In the genomic region with DNA sequence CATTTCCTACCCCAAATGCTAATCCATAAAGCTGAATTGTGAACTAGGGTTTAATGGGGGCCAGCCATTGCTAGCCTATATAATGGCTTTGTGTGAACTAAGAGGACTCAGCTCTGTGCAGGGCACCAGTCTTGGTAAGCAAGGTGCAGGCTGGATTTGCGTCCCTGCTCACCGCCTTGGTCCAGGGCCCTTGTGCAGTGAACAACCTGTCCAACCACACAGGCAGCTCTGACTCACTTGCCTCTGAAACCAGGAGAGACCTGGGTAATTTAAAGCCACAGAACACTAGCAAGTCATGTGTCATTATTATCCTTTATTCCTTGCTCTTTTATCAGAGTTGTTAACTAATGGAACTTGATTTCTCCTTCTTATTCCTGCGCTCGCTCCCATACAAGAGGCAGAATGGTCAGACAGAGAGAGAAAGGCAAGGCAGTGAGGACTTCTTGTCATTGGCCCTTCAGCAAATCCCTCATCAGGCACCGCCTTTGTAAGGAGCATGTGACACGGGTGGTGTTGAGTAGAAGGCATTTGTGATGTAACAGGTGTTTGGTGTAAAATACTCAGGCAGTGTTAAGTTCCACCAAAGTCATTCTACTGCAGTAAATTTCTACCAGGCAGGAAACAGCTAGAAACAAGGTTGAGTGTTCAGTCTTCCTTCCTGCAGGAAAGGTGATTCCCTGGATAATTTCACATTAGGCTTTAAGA, we compare ENCODE assay signal across 26 cellular contexts.
DNase-seq lines count a peak whose midpoint lies in the region; ATAC-seq and TF ChIP-seq lines count a peak whose summit lies in the region.
"Had no signal": no experiment of that assay in that cellular context is flagged by ENCODE, and none has a peak within 500 bp of the region (broad histone marks: within the 10 kb centered on the region; RNA-seq: fewer than 3 reads in every experiment).

No MANE protein-coding gene starts in this region.

- intact Hi-C loops in Calu3 (cut with micrococcal nuclease; ENCODE audit: unreplicated experiment) = no loop called here

- H3K27ac Mint-ChIP-seq in Calu3 (ENCODE audit: unreplicated experiment) (no peak overlapping the region), WTC11 (peak overlapping the region; percentile 69; the same call in 1 of the 2 replicates), mesothelial cell of epicardium (no peak overlapping the region)
- H3K27ac Mint-ChIP-seq: activated naive CD4-positive, alpha-beta T cell treated with anti-CD3 and anti-CD28 coated beads, Interleukin-2, amount 50 U/mL, for 24 hours; immature natural killer cell; nephron; progenitor cell of endocrine pancreas; T-cell had no signal

- no peaks in the 10 kb centered on the region for H3K27me3 ChIP-seq in HAP-1 (ENCODE audit: low read depth)

- H3K4me3 ChIP-seq in HAP-1 = no peak overlapping the region
- H3K4me3 ChIP-seq in coronary artery = no peak overlapping the region
- H3K4me3 ChIP-seq: dorsolateral prefrontal cortex, MG63 had no signal

- no peaks in the 10 kb centered on the region for H3K36me3 ChIP-seq in HAP-1 (replicated peaks)
- H3K36me3 ChIP-seq: MG63 had no signal

- H3K27me3 Mint-ChIP-seq in Calu3 (ENCODE audit: unreplicated experiment) (peaks cover 63% of the 10 kb centered on the region), WTC11 (ENCODE audit: low read depth) (no peaks in the 10 kb centered on the region; the same call in none of the 2 replicates), mesothelial cell of epicardium (ENCODE audit: low read depth) (peaks cover 77% of the 10 kb centered on the region)

- TF ChIP-seq CTCF in Calu3 (IDR thresholded peaks at IDR 0.05; ENCODE audit: unreplicated experiment) (no peak), WTC11 (IDR thresholded peaks at IDR 0.05) (no peak), GM13976 (IDR thresholded peaks at IDR 0.05; ENCODE audit: borderline replicate concordance, control extremely low read depth, extremely low read depth, insufficient read depth, missing control alignments) (no peak), mesothelial cell of epicardium (IDR thresholded peaks at IDR 0.05; ENCODE audit: unreplicated experiment) (no peak), coronary artery (IDR thresholded peaks at IDR 0.05) (no peak)

- no TSS peak for BruUV-seq in Calu3 (replicated peaks; lab: Mats Ljungman, UMichigan)

- POLR2A ChIA-PET in WTC11 (lab: Charles Lee) = no interaction called here

- CTCF ChIA-PET in Calu3 (lab: Charles Lee) = interaction anchor here (0.5 kb wide), 1 partner anchor 317 kb away, joined by 3 read pairs; no protein-coding TSS in a partner anchor
- CTCF ChIA-PET in WTC11 (lab: Charles Lee) = interaction anchor here (0.6 to 3.2 kb wide), 4 partner anchors 18 to 259 kb away, joined by 3 to 13 read pairs (median 4); no protein-coding TSS in a partner anchor

- ATAC-seq in WTC11 = peak; percentile 68
- no peak for ATAC-seq in HG02884 (IDR thresholded peaks at IDR 0.05; ENCODE audit: unreplicated experiment)
- ATAC-seq: left ventricle myocardium superior, Right ventricle myocardium inferior, T-cell had no signal

- no peaks in the 10 kb centered on the region for H3K36me3 Mint-ChIP-seq in Calu3 (ENCODE audit: insufficient read depth, unreplicated experiment)
- no peaks in the 10 kb centered on the region for H3K36me3 Mint-ChIP-seq in WTC11
- H3K36me3 Mint-ChIP-seq in mesothelial cell of epicardium = no peaks in the 10 kb centered on the region
- H3K36me3 Mint-ChIP-seq: activated naive CD4-positive, alpha-beta T cell treated with anti-CD3 and anti-CD28 coated beads, Interleukin-2, amount 50 U/mL, for 24 hours had no signal

- peaks cover 67% of the 10 kb centered on the region for H3K4me1 ChIP-seq in HAP-1

- H3K4me3 Mint-ChIP-seq in Calu3 (ENCODE audit: low read depth, unreplicated experiment) (no peak overlapping the region), WTC11 (no peak overlapping the region), mesothelial cell of epicardium (no peak overlapping the region)
- H3K4me3 Mint-ChIP-seq: activated naive CD4-positive, alpha-beta T cell treated with anti-CD3 and anti-CD28 coated beads, Interleukin-2, amount 50 U/mL, for 24 hours; immature natural killer cell; nephron; T-cell had no signal

- H3K4me1 Mint-ChIP-seq in Calu3 (ENCODE audit: low read depth, unreplicated experiment) (no peaks in the 10 kb centered on the region), WTC11 (peaks cover 59% of the 10 kb centered on the region), mesothelial cell of epicardium (no peaks in the 10 kb centered on the region)
- H3K4me1 Mint-ChIP-seq: activated naive CD4-positive, alpha-beta T cell treated with anti-CD3 and anti-CD28 coated beads, Interleukin-2, amount 50 U/mL, for 24 hours had no signal

- H3K27ac ChIP-seq in coronary artery = no peak overlapping the region
- H3K27ac ChIP-seq: dorsolateral prefrontal cortex, epithelial cell of prostate, HL-60 had no signal

- in situ Hi-C loops in HAP-1 (cut with MboI; ENCODE audit: low sequenced_read_pairs) (no loop called here), GM13976 (cut with MboI; ENCODE audit: low sequenced_read_pairs, unreplicated experiment) (no loop called here)

- DNase-seq in Calu3 (peak; percentile 25), HAP-1 (ENCODE audit: low spot score in 2 of 2) (peak; percentile 55 to 56), WTC11 (ENCODE audit: low spot score) (no peak), left kidney (ENCODE audit: low read depth, low spot score) (peak; percentile 87), GM13976 (ENCODE audit: low spot score) (no peak), mesothelial cell of epicardium (ENCODE audit: low spot score in 2 of 2, unreplicated experiment in 2 of 2) (no peak), coronary artery (ENCODE audit: low spot score) (no peak)
- DNase-seq: activated CD4-positive, alpha-beta T cell treated with anti-CD3 and anti-CD28 coated beads for 4 hours; aorta; central memory CD4-positive, alpha-beta T cell; dorsolateral prefrontal cortex; immature natural killer cell; left ventricle myocardium superior; MG63; NCI-H146; NCI-H524 treated with DMSO at 0.1 percent for 48 hours; stimulated activated CD4-positive, alpha-beta T cell treated with anti-CD3 and anti-CD28 coated beads, Interleukin-2, amount 100 ng/mL, for 24 hours; stimulated activated naive CD4-positive, alpha-beta T cell; T-cell had no signal

- H3K9me3 ChIP-seq in HAP-1 = no peaks in the 10 kb centered on the region
- H3K9me3 ChIP-seq: MG63 had no signal

- H3K9me3 Mint-ChIP-seq in Calu3 (ENCODE audit: low read depth, unreplicated experiment) (no peaks in the 10 kb centered on the region), WTC11 (peaks cover 6% of the 10 kb centered on the region), mesothelial cell of epicardium (peaks cover 5% of the 10 kb centered on the region)
- H3K9me3 Mint-ChIP-seq: activated naive CD4-positive, alpha-beta T cell treated with anti-CD3 and anti-CD28 coated beads, Interleukin-2, amount 50 U/mL, for 24 hours; immature natural killer cell; T-cell had no signal

TF ChIP-seq in WTC11, 78 proteins besides CTCF, POLR2A, EP300 and RAD21:
- TF ChIP-seq FOXK1 (CRISPR knock-in tag; IDR thresholded peaks at IDR 0.05) (no peak), EMX1 (CRISPR knock-in tag; IDR thresholded peaks at IDR 0.05) (no peak), CBFB (CRISPR knock-in tag; IDR thresholded peaks at IDR 0.05; ENCODE audit: low read depth) (no peak), NFYB (CRISPR knock-in tag; conservative IDR thresholded peaks at IDR 0.05; ENCODE audit: low read depth) (0 out of 2 replicates have a peak, but pooled peaks have one; percentile 12), ATF1 (CRISPR knock-in tag; IDR thresholded peaks at IDR 0.05) (no peak), TEAD1 (CRISPR knock-in tag; IDR thresholded peaks at IDR 0.05) (no peak)
- TF ChIP-seq, protein P1, sequence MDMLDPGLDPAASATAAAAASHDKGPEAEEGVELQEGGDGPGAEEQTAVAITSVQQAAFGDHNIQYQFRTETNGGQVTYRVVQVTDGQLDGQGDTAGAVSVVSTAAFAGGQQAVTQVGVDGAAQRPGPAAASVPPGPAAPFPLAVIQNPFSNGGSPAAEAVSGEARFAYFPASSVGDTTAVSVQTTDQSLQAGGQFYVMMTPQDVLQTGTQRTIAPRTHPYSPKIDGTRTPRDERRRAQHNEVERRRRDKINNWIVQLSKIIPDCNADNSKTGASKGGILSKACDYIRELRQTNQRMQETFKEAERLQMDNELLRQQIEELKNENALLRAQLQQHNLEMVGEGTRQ (CRISPR knock-in tag; IDR thresholded peaks at IDR 0.05) = peak; percentile 78
- TF ChIP-seq, protein P2, sequence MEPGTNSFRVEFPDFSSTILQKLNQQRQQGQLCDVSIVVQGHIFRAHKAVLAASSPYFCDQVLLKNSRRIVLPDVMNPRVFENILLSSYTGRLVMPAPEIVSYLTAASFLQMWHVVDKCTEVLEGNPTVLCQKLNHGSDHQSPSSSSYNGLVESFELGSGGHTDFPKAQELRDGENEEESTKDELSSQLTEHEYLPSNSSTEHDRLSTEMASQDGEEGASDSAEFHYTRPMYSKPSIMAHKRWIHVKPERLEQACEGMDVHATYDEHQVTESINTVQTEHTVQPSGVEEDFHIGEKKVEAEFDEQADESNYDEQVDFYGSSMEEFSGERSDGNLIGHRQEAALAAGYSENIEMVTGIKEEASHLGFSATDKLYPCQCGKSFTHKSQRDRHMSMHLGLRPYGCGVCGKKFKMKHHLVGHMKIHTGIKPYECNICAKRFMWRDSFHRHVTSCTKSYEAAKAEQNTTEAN (CRISPR knock-in tag; IDR thresholded peaks at IDR 0.05) = no peak
- TF ChIP-seq, protein P3, sequence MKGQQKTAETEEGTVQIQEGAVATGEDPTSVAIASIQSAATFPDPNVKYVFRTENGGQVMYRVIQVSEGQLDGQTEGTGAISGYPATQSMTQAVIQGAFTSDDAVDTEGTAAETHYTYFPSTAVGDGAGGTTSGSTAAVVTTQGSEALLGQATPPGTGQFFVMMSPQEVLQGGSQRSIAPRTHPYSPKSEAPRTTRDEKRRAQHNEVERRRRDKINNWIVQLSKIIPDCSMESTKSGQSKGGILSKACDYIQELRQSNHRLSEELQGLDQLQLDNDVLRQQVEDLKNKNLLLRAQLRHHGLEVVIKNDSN (CRISPR knock-in tag; IDR thresholded peaks at IDR 0.05) = peak; percentile 60; the same call in 1 of the 2 replicates

Comparison
In these comparisons a context has a peak if more than half of its experiments do, and no peak if none do; other contexts are left out.
1. DNase-seq: peak in Calu3 (single experiment), HAP-1 (2 of 2) and left kidney (single experiment); none in WTC11 (single experiment), GM13976 (single experiment), mesothelial cell of epicardium (0 of 2) and coronary artery (single experiment).